Comparison of ENCODE assay signal across 9 cellular contexts in the genomic region with DNA sequence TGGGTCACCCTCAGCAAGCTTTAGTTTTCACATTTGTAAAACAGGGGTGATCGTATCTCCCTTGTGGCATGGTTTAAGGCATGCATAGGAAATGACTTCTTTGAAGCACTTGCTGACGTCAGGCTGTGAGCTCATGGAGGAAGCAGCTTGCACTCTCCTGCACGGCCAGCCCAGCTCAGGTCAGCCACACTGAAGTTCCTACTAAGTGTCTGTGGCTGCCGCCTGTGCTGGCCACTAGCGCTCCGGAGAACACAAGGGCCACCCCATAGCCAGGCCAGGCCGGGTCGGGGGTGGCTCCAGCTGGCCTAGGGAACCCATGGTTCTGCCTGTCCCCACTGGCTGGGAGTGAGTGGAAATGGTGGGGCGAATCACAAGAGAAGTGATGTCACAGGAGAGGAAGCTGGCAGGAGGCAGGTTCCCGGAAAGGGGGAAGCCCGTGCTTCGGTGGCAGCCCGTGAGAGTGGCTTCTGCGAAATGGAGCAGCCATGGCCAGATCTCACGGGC.
DNase-seq lines count a peak whose midpoint lies in the region; ATAC-seq and TF ChIP-seq lines count a peak whose summit lies in the region.
"Had no signal": no experiment of that assay in that cellular context is flagged by ENCODE, and none has a peak within 500 bp of the region (broad histone marks: within the 10 kb centered on the region; RNA-seq: fewer than 3 reads in every experiment).

No MANE protein-coding gene starts in this region.

- CTCF ChIA-PET in HEK293T (lab: Yijun Ruan, JAX) = interaction anchor here (0.7 to 1.2 kb wide), 3 partner anchors 20 to 120 kb away, joined by 3 to 14 read pairs (median 4); no protein-coding TSS in a partner anchor

- ATAC-seq in GM19395 (IDR thresholded peaks at IDR 0.05; ENCODE audit: unreplicated experiment) (no peak), GM18867 (IDR thresholded peaks at IDR 0.05; ENCODE audit: unreplicated experiment) (no peak), HG02870 (IDR thresholded peaks at IDR 0.05; ENCODE audit: unreplicated experiment) (no peak)

- DNase-seq in EL (peak; percentile 71), HEK293T (ENCODE audit: extremely low spot score) (no peak)
- DNase-seq in activated CD4-positive, alpha-beta T cell treated with anti-CD3 and anti-CD28 coated beads for 24 hours (ENCODE audit: low read depth in 2 of 2) = peak; percentile 47 to 76
- DNase-seq in central memory CD4-positive, alpha-beta T cell = peak; percentile 93
- DNase-seq in stimulated activated CD4-positive, alpha-beta T cell treated with anti-CD3 and anti-CD28 coated beads, Interleukin-1b, Interleukin-23, amount 100 ng/mL, for 48 hours = peak; percentile 85
- DNase-seq: NCI-H748 treated with DMSO at 0.1 percent for 48 hours had no signal

- POLR2A ChIA-PET in HEK293T (lab: Yijun Ruan, JAX) = interaction anchor here (1.5 kb wide), 1 partner anchor 118 kb away, joined by 6 read pairs; no protein-coding TSS in a partner anchor

TF ChIP-seq in HEK293T, 16 proteins besides CTCF, POLR2A, EP300 and RAD21:
- TF ChIP-seq BHLHE40 (IDR thresholded peaks at IDR 0.05; ENCODE audit: borderline replicate concordance) = no peak
- TF ChIP-seq L3MBTL2 (conservative IDR thresholded peaks at IDR 0.05) = no peak
- TF ChIP-seq NFRKB (IDR thresholded peaks at IDR 0.05) = no peak
- TF ChIP-seq FOXA1 (IDR thresholded peaks at IDR 0.05) = no peak
- TF ChIP-seq LEF1 (IDR thresholded peaks at IDR 0.05; ENCODE audit: borderline replicate concordance) = no peak
- TF ChIP-seq ELF4 (IDR thresholded peaks at IDR 0.05) = no peak
- no peak for TF ChIP-seq ARNT (IDR thresholded peaks at IDR 0.05)
- TF ChIP-seq, protein P1, sequence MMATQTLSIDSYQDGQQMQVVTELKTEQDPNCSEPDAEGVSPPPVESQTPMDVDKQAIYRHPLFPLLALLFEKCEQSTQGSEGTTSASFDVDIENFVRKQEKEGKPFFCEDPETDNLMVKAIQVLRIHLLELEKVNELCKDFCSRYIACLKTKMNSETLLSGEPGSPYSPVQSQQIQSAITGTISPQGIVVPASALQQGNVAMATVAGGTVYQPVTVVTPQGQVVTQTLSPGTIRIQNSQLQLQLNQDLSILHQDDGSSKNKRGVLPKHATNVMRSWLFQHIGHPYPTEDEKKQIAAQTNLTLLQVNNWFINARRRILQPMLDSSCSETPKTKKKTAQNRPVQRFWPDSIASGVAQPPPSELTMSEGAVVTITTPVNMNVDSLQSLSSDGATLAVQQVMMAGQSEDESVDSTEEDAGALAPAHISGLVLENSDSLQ (IDR thresholded peaks at IDR 0.05) = no peak
- TF ChIP-seq SUZ12 (IDR thresholded peaks at IDR 0.05) = no peak
- TF ChIP-seq FOXM1 (IDR thresholded peaks at IDR 0.05; ENCODE audit: borderline replicate concordance) = no peak
- TF ChIP-seq SP1 (IDR thresholded peaks at IDR 0.05) = no peak
- no peak for TF ChIP-seq HDGF (IDR thresholded peaks at IDR 0.05; ENCODE audit: borderline replicate concordance)
- no peak for TF ChIP-seq TARDBP (IDR thresholded peaks at IDR 0.05)
- TF ChIP-seq ZNF384 (IDR thresholded peaks at IDR 0.05) = no peak
- no peak for TF ChIP-seq FOXK2 (IDR thresholded peaks at IDR 0.05)
